Comparison of ENCODE assay signal across 12 cellular contexts in genomic region chr5:74622122-74622521, GRCh38.
A peak's percentile ranks its signal among the peaks of the same experiment; 100 is the strongest.
DNase-seq lines count a peak whose midpoint lies in the region; ATAC-seq and TF ChIP-seq lines count a peak whose summit lies in the region.
"Had no signal": no experiment of that assay in that cellular context is flagged by ENCODE, and none has a peak within 500 bp of the region (broad histone marks: within the 10 kb centered on the region; RNA-seq: fewer than 3 reads in every experiment).

No MANE protein-coding gene starts in this region.

- no peak overlapping the region for H3K27ac ChIP-seq in RWPE1

- DNase-seq in stimulated activated CD4-positive, alpha-beta T cell treated with anti-CD3 and anti-CD28 coated beads, Interleukin-12 subunit alpha, Interleukin-12 subunit beta, amount 100 ng/mL, for 48 hours (ENCODE audit: low read depth in 2 of 3, low spot score in 1 of 3) = peak in 2 of 3 donors; percentile 26 to 28
- no peak for DNase-seq in stimulated activated CD4-positive, alpha-beta T cell treated with anti-CD3 and anti-CD28 coated beads, Interleukin-4, amount 100 ng/mL, for 1 hour
- DNase-seq in RWPE1 (ENCODE audit: low spot score) (peak; percentile 86), NCI-H128 (lab: John Stamatoyannopoulos, UW; ENCODE audit: unreplicated experiment) (no peak), cerebellar cortex (ENCODE audit: low spot score) (no peak), SKM-1 (lab: John Stamatoyannopoulos, UW; ENCODE audit: unreplicated experiment) (no peak)
- DNase-seq in stimulated activated effector memory CD8-positive, alpha-beta T cell treated with anti-CD3 and anti-CD28 coated beads, Interleukin-12 subunit alpha, Interleukin-12 subunit beta, amount 100 ng/mL, for 72 hours (ENCODE audit: low spot score in 2 of 2) = no peak
- DNase-seq: dorsolateral prefrontal cortex, NCI-H1105, T-helper 2 cell had no signal

- no peak for TF ChIP-seq CTCF in RWPE1 (conservative IDR thresholded peaks at IDR 0.05; ENCODE audit: low read depth)

- H3K9me3 Mint-ChIP-seq in stimulated activated effector memory CD8-positive, alpha-beta T cell treated with anti-CD3 and anti-CD28 coated beads, Interleukin-12 subunit alpha, Interleukin-12 subunit beta, amount 100 ng/mL, for 72 hours = no peaks in the 10 kb centered on the region

- H3K36me3 Mint-ChIP-seq in stimulated activated effector memory CD8-positive, alpha-beta T cell treated with anti-CD3 and anti-CD28 coated beads, Interleukin-12 subunit alpha, Interleukin-12 subunit beta, amount 100 ng/mL, for 72 hours = no peaks in the 10 kb centered on the region

- ATAC-seq in GM21723 (IDR thresholded peaks at IDR 0.05; ENCODE audit: unreplicated experiment) = peak; percentile 63
- ATAC-seq in stimulated activated effector memory CD8-positive, alpha-beta T cell treated with anti-CD3 and anti-CD28 coated beads, Interleukin-12 subunit alpha, Interleukin-12 subunit beta, amount 100 ng/mL, for 72 hours = peak; percentile 89

- no peak overlapping the region for H3K4me3 Mint-ChIP-seq in stimulated activated effector memory CD8-positive, alpha-beta T cell treated with anti-CD3 and anti-CD28 coated beads, Interleukin-12 subunit alpha, Interleukin-12 subunit beta, amount 100 ng/mL, for 72 hours
- H3K4me3 Mint-ChIP-seq: B cell had no signal

- no peak overlapping the region for H3K27ac Mint-ChIP-seq in stimulated activated effector memory CD8-positive, alpha-beta T cell treated with anti-CD3 and anti-CD28 coated beads, Interleukin-12 subunit alpha, Interleukin-12 subunit beta, amount 100 ng/mL, for 72 hours
- H3K27ac Mint-ChIP-seq: B cell had no signal

- peaks cover 8% of the 10 kb centered on the region for H3K4me1 Mint-ChIP-seq in stimulated activated effector memory CD8-positive, alpha-beta T cell treated with anti-CD3 and anti-CD28 coated beads, Interleukin-12 subunit alpha, Interleukin-12 subunit beta, amount 100 ng/mL, for 72 hours
- H3K4me1 Mint-ChIP-seq: B cell had no signal

- CTCF ChIA-PET in RWPE1 (lab: Yijun Ruan, JAX) = no interaction called here

- POLR2A ChIA-PET in RWPE1 (lab: Yijun Ruan, JAX; ENCODE audit: low non-redundant PET) = no interaction called here

Comparison
In these comparisons a context has a peak if more than half of its experiments do, and no peak if none do; other contexts are left out.
1. DNase-seq: peak in stimulated activated CD4-positive, alpha-beta T cell treated with anti-CD3 and anti-CD28 coated beads, Interleukin-12 subunit alpha, Interleukin-12 subunit beta, amount 100 ng/mL, for 48 hours (2 of 3) and RWPE1 (single experiment); none in stimulated activated CD4-positive, alpha-beta T cell treated with anti-CD3 and anti-CD28 coated beads, Interleukin-4, amount 100 ng/mL, for 1 hour (single experiment), stimulated activated effector memory CD8-positive, alpha-beta T cell treated with anti-CD3 and anti-CD28 coated beads, Interleukin-12 subunit alpha, Interleukin-12 subunit beta, amount 100 ng/mL, for 72 hours (0 of 2), NCI-H128 (single experiment), cerebellar cortex (single experiment) and SKM-1 (single experiment).